In the genomic region with DNA sequence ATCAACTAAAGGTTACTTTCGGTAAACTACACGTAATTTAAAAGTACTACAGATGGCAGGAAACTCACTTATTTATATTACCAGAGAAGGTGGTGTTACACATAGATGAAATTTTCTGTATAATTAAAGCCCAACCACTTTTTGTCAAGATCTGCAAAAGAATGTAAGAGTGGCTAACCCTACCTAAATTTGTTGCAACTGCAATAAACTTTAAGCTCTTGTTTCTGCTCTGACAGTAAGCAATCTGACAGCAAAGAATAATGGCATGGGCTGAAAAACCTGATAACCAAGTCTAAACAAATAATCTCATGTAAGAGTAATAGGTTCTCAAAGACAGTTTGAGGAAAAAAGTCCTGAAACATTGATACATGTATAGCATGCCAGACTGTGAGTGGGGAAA, we compare ENCODE assay signal across 19 cellular contexts.
DNase-seq lines count a peak whose midpoint lies in the region; ATAC-seq and TF ChIP-seq lines count a peak whose summit lies in the region.
"Had no signal": no experiment of that assay in that cellular context is flagged by ENCODE, and none has a peak within 500 bp of the region (broad histone marks: within the 10 kb centered on the region; RNA-seq: fewer than 3 reads in every experiment).

No MANE protein-coding gene starts in this region.

- H3K9me3 Mint-ChIP-seq in stimulated activated memory B cell treated with anti-CD40 and anti-IgM and Interleukin-4, amounts not matched to agents 10 μg/mL and 1 μg/mL and 100 μg/mL, for 72 hours = peaks cover 3% of the 10 kb centered on the region

- H3K27ac Mint-ChIP-seq in stimulated activated memory B cell treated with anti-CD40 and anti-IgM and Interleukin-4, amounts not matched to agents 10 μg/mL and 1 μg/mL and 100 μg/mL, for 72 hours = no peak overlapping the region
- H3K27ac Mint-ChIP-seq: CD8-positive, alpha-beta memory T cell had no signal

- BruUV-seq in OCI-LY7 (replicated peaks; lab: Mats Ljungman, UMichigan) = no TSS peak

- H3K4me3 ChIP-seq in osteoblast (ENCODE audit: insufficient read depth, low read length) = no peak overlapping the region
- H3K4me3 ChIP-seq in OCI-LY7 (ENCODE audit: low read depth, low read length, poor library complexity, severe bottlenecking) = no peak overlapping the region
- H3K4me3 ChIP-seq: BLaER1, GM12878, HAP-1, K562 had no signal

- no peaks in the 10 kb centered on the region for H3K27me3 Mint-ChIP-seq in stimulated activated memory B cell treated with anti-CD40 and anti-IgM and Interleukin-4, amounts not matched to agents 10 μg/mL and 1 μg/mL and 100 μg/mL, for 72 hours
- H3K27me3 Mint-ChIP-seq: CD8-positive, alpha-beta memory T cell had no signal

- no peaks in the 10 kb centered on the region for H3K4me1 Mint-ChIP-seq in stimulated activated memory B cell treated with anti-CD40 and anti-IgM and Interleukin-4, amounts not matched to agents 10 μg/mL and 1 μg/mL and 100 μg/mL, for 72 hours
- H3K4me1 Mint-ChIP-seq: CD8-positive, alpha-beta memory T cell had no signal

- DNase-seq in DMS 273 (lab: John Stamatoyannopoulos, UW; ENCODE audit: unreplicated experiment) (peak; percentile 19), DMS 273 treated with DMSO at 0.1 percent for 48 hours (lab: John Stamatoyannopoulos, UW) (no peak), dedifferentiated amniotic fluid mesenchymal stem cell (ENCODE audit: extremely low spot score) (peak; percentile 17), osteoblast (ENCODE audit: insufficient read length, low spot score, missing footprints) (peak; percentile 8), OCI-LY7 (ENCODE audit: low spot score) (no peak)
- DNase-seq in activated naive CD4-positive, alpha-beta T cell (lab: John Stamatoyannopoulos, UW) = no peak
- DNase-seq in stimulated activated CD4-positive, alpha-beta T cell treated with anti-CD3 and anti-CD28 coated beads, Interleukin-2, amount 100 ng/mL, for 48 hours = no peak
- DNase-seq: AML-193; Caco-2; CD8-positive, alpha-beta memory T cell; DMS79; GOT3 had no signal

- no peak overlapping the region for H3K4me3 Mint-ChIP-seq in stimulated activated memory B cell treated with anti-CD40 and anti-IgM and Interleukin-4, amounts not matched to agents 10 μg/mL and 1 μg/mL and 100 μg/mL, for 72 hours
- H3K4me3 Mint-ChIP-seq: CD8-positive, alpha-beta memory T cell had no signal

- ATAC-seq in stimulated activated memory B cell treated with anti-CD40 and anti-IgM and Interleukin-4, amounts not matched to agents 10 μg/mL and 1 μg/mL and 100 μg/mL, for 72 hours = no peak
- ATAC-seq: GM12878, K562 had no signal

- no peak overlapping the region for H3K4me2 ChIP-seq in osteoblast (ENCODE audit: insufficient read depth, low read length)
- H3K4me2 ChIP-seq in OCI-LY7 (ENCODE audit: low read length) = no peak overlapping the region
- H3K4me2 ChIP-seq: BLaER1 had no signal

- POLR2A ChIA-PET in OCI-LY7 (lab: Charles Lee) = interaction anchor here (0.6 to 2.2 kb wide), 4 partner anchors 8 to 114 kb away, joined by 3 to 5 read pairs (median 4); no protein-coding TSS in a partner anchor

- H3K9me3 ChIP-seq in osteoblast (ENCODE audit: low read depth, low read length) (no peaks in the 10 kb centered on the region), OCI-LY7 (ENCODE audit: low read length) (no peaks in the 10 kb centered on the region)
- H3K9me3 ChIP-seq: Caco-2, HAP-1 had no signal

- H3K4me1 ChIP-seq in osteoblast (ENCODE audit: insufficient read depth, low read length) (no peaks in the 10 kb centered on the region), OCI-LY7 (ENCODE audit: insufficient read depth, low read length, poor library complexity, severe bottlenecking) (peaks cover 15% of the 10 kb centered on the region)
- H3K4me1 ChIP-seq: Caco-2, HAP-1 had no signal

- H4K20me1 ChIP-seq in osteoblast (ENCODE audit: insufficient read depth, low read length) = no peaks in the 10 kb centered on the region
- no peaks in the 10 kb centered on the region for H4K20me1 ChIP-seq in OCI-LY7 (ENCODE audit: insufficient read depth, low read length)
- H4K20me1 ChIP-seq: BLaER1 had no signal

- CTCF ChIA-PET in OCI-LY7 (lab: Charles Lee; ENCODE audit: unreplicated experiment) = no interaction called here

- no peaks in the 10 kb centered on the region for H3K27me3 ChIP-seq in osteoblast (ENCODE audit: insufficient read depth, low read length)
- H3K27me3 ChIP-seq: BLaER1 had no signal

- no peak for TF ChIP-seq CTCF in osteoblast (IDR thresholded peaks at IDR 0.05; ENCODE audit: extremely low read depth, low read depth, low read length)
- no peak for TF ChIP-seq CTCF in OCI-LY7 (conservative IDR thresholded peaks at IDR 0.05; ENCODE audit: low read length)

- H3K9me2 ChIP-seq in OCI-LY7 (ENCODE audit: insufficient read depth, low read length) = no peaks in the 10 kb centered on the region

- H3K36me3 ChIP-seq in osteoblast (ENCODE audit: insufficient read depth, low read length) (no peaks in the 10 kb centered on the region), OCI-LY7 (ENCODE audit: insufficient read depth, low read length) (no peaks in the 10 kb centered on the region)
- H3K36me3 ChIP-seq: BLaER1, HAP-1 had no signal

- intact Hi-C loops in OCI-LY7 (cut with micrococcal nuclease; ENCODE audit: unreplicated experiment) = no loop called here

- H3K79me2 ChIP-seq in osteoblast (ENCODE audit: insufficient read depth, low read length) (no peaks in the 10 kb centered on the region), OCI-LY7 (ENCODE audit: insufficient read depth, low read depth, low read length) (no peaks in the 10 kb centered on the region)

- H2AFZ ChIP-seq in osteoblast (ENCODE audit: low read length) (no peak overlapping the region), OCI-LY7 (ENCODE audit: low read length) (no peak overlapping the region)

- no peak overlapping the region for H3K27ac ChIP-seq in osteoblast (ENCODE audit: low read depth, low read length)
- H3K27ac ChIP-seq in OCI-LY7 (ENCODE audit: low read depth, low read length, poor library complexity, severe bottlenecking) = no peak overlapping the region
- H3K27ac ChIP-seq: 22Rv1, BLaER1, HL-60 had no signal

- H3K36me3 Mint-ChIP-seq in stimulated activated memory B cell treated with anti-CD40 and anti-IgM and Interleukin-4, amounts not matched to agents 10 μg/mL and 1 μg/mL and 100 μg/mL, for 72 hours = no peaks in the 10 kb centered on the region
- H3K36me3 Mint-ChIP-seq: CD8-positive, alpha-beta memory T cell had no signal

Comparison
In these comparisons a context has a peak if more than half of its experiments do, and no peak if none do; other contexts are left out.
1. DNase-seq: peak in DMS 273 (single experiment), dedifferentiated amniotic fluid mesenchymal stem cell (single experiment) and osteoblast (single experiment); none in DMS 273 treated with DMSO at 0.1 percent for 48 hours (single experiment), activated naive CD4-positive, alpha-beta T cell (0 of 4), OCI-LY7 (single experiment) and stimulated activated CD4-positive, alpha-beta T cell treated with anti-CD3 and anti-CD28 coated beads, Interleukin-2, amount 100 ng/mL, for 48 hours (0 of 2).